In the genomic region with DNA sequence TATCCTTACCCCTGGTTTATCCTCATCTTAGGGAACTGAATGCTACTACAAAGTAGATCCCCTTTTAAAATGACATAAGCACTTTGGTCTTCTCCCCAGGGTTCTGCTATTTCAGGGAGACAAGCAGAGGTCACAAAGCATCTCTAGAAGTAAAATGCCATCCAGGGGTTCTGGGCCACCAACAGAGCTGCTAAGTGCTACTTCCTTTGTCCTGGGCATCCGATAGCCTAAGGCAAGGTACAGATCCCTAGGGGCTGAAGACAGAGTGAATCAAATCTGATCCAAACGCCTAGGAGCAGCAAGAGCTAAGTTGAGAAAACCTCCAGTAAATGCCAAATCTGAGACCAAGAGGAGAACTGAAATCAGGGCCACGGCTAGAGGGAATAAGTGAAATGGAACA, we compare ENCODE assay signal across 21 cellular contexts.
DNase-seq lines count a peak whose midpoint lies in the region; ATAC-seq and TF ChIP-seq lines count a peak whose summit lies in the region.
"Had no signal": no experiment of that assay in that cellular context is flagged by ENCODE, and none has a peak within 500 bp of the region (broad histone marks: within the 10 kb centered on the region; RNA-seq: fewer than 3 reads in every experiment).

No MANE protein-coding gene starts in this region.

- no peaks in the 10 kb centered on the region for H3K9me3 ChIP-seq in SJCRH30 (replicated peaks)
- H3K9me3 ChIP-seq: A549; BE2C; BLaER1 treated with 17β-estradiol and CSF1 and Interleukin-3, amounts not matched to agents 10 nM and 100 nM had no signal

- no peaks in the 10 kb centered on the region for H3K36me3 ChIP-seq in SJCRH30
- H3K36me3 ChIP-seq: BE2C; BLaER1 treated with 17β-estradiol and CSF1 and Interleukin-3, amounts not matched to agents 10 nM and 100 nM had no signal

- H3K27ac Mint-ChIP-seq in osteocyte (ENCODE audit: unreplicated experiment), result no peak overlapping the region
- H3K27ac Mint-ChIP-seq: CD4-positive, alpha-beta T cell; CD8-positive, alpha-beta memory T cell; GM23338; H9 had no signal

- H3K27ac ChIP-seq in SJCRH30, result peak overlapping the region; percentile 59
- H3K27ac ChIP-seq: A549; BLaER1 treated with 17β-estradiol and CSF1 and Interleukin-3, amounts not matched to agents 10 nM and 100 nM had no signal

- DNase-seq in ELF-1 (ENCODE audit: low read depth, low spot score), result peak; percentile 46
- DNase-seq in NCI-H345 (lab: John Stamatoyannopoulos, UW), result peak; percentile 48
- peak; percentile 74 to 79 for DNase-seq in SJCRH30
- DNase-seq in osteocyte (ENCODE audit: extremely low spot score, unreplicated experiment), result peak; percentile 30
- DNase-seq in DMS 273 treated with DMSO at 0.1 percent for 48 hours (lab: John Stamatoyannopoulos, UW), result no peak
- no peak for DNase-seq in activated CD4-positive, alpha-beta T cell treated with anti-CD3 and anti-CD28 coated beads for 48 hours
- DNase-seq: 8988T; ACHN; AML-193; BE2C; CD4-positive, alpha-beta T cell; CD8-positive, alpha-beta memory T cell; DMS53; DMS79 treated with DMSO at 0.1 percent for 48 hours; H9 had no signal

- no peaks in the 10 kb centered on the region for H3K27me3 Mint-ChIP-seq in osteocyte (ENCODE audit: unreplicated experiment)
- H3K27me3 Mint-ChIP-seq: CD4-positive, alpha-beta T cell; CD8-positive, alpha-beta memory T cell had no signal

- H3K9me3 Mint-ChIP-seq in osteocyte (ENCODE audit: unreplicated experiment), result peaks cover 39% of the 10 kb centered on the region
- H3K9me3 Mint-ChIP-seq: CD4-positive, alpha-beta T cell; H9 had no signal

- no peak for TF ChIP-seq CTCF in osteocyte (IDR thresholded peaks at IDR 0.05)

- no peak for ATAC-seq in GM19463 (IDR thresholded peaks at IDR 0.05; ENCODE audit: unreplicated experiment)
- ATAC-seq: A549, GM23338, HCT116 had no signal

- no peaks in the 10 kb centered on the region for H3K27me3 ChIP-seq in SJCRH30
- H3K27me3 ChIP-seq: BE2C; BLaER1 treated with 17β-estradiol and CSF1 and Interleukin-3, amounts not matched to agents 10 nM and 100 nM had no signal

- peaks cover 21% of the 10 kb centered on the region for H3K4me1 ChIP-seq in SJCRH30
- H3K4me1 ChIP-seq: A549, BE2C had no signal

- no peak overlapping the region for H3K4me3 Mint-ChIP-seq in osteocyte (ENCODE audit: unreplicated experiment)
- H3K4me3 Mint-ChIP-seq: CD14-positive monocyte; CD4-positive, alpha-beta T cell; CD8-positive, alpha-beta memory T cell; GM23338; H9 had no signal

- no peaks in the 10 kb centered on the region for H3K36me3 Mint-ChIP-seq in osteocyte (ENCODE audit: unreplicated experiment)
- H3K36me3 Mint-ChIP-seq: CD14-positive monocyte; CD8-positive, alpha-beta memory T cell had no signal

- H3K4me1 Mint-ChIP-seq in osteocyte (ENCODE audit: unreplicated experiment), result no peaks in the 10 kb centered on the region
- H3K4me1 Mint-ChIP-seq: CD14-positive monocyte; CD8-positive, alpha-beta memory T cell; GM23338 had no signal

- no peak overlapping the region for H3K4me3 ChIP-seq in SJCRH30
- H3K4me3 ChIP-seq: A549; BLaER1 treated with 17β-estradiol and CSF1 and Interleukin-3, amounts not matched to agents 10 nM and 100 nM; GM23338 had no signal

Comparison
In these comparisons a context has a peak if more than half of its experiments do, and no peak if none do; other contexts are left out.
1. DNase-seq: peak in ELF-1 (single experiment), NCI-H345 (single experiment), SJCRH30 (2 of 2) and osteocyte (single experiment); none in DMS 273 treated with DMSO at 0.1 percent for 48 hours (single experiment) and activated CD4-positive, alpha-beta T cell treated with anti-CD3 and anti-CD28 coated beads for 48 hours (single experiment).